In genomic region chr1:83905315-83905907, GRCh38 we compare ENCODE assay signal across 8 cellular contexts.
DNase-seq lines count a peak whose midpoint lies in the region; ATAC-seq and TF ChIP-seq lines count a peak whose summit lies in the region.

No MANE protein-coding gene starts in this region.

- intact Hi-C loops in Panc1 (cut with micrococcal nuclease; ENCODE audit: unreplicated experiment) (loop anchor here (5.0 to 10.0 kb wide), 3 partner anchors 529 to 867 kb away; no protein-coding TSS in a partner anchor), esophagus muscularis mucosa (cut with DNase I) (loop anchor here (10.0 kb wide), 1 partner anchor 529 kb away; no protein-coding TSS in a partner anchor), lower leg skin (cut with DNase I; ENCODE audit: low total_unique reads) (no loop called here)

- H3K4me3 Mint-ChIP-seq in CD4-positive, CD25-positive, alpha-beta regulatory T cell: no peak overlapping the region

- DNase-seq in CD4-positive, CD25-positive, alpha-beta regulatory T cell: peak in 2 of 3 donors; percentile 25 to 44
- DNase-seq in GM20000 (ENCODE audit: low spot score) (peak; percentile 11), Panc1 (ENCODE audit: low read depth, low spot score) (peak; percentile 43), esophagus muscularis mucosa (ENCODE audit: extremely low spot score) (no peak), upper lobe of left lung (no peak), hypothalamus (lab: John Stamatoyannopoulos, UW) (no peak), lower leg skin (ENCODE audit: low spot score in 2 of 2) (no peak)
- DNase-seq in activated CD8-positive, alpha-beta memory T cell treated with anti-CD3 and anti-CD28 coated beads, Interleukin-2, amount 50 U/mL, for 48 hours: no peak

- H3K36me3 Mint-ChIP-seq in CD4-positive, CD25-positive, alpha-beta regulatory T cell: no peaks in the 10 kb centered on the region

- 46% methylated on average over 3 of the region's 3 CpGs for WGBS in esophagus muscularis mucosa
- WGBS in upper lobe of left lung, 2 donors: 43% methylated on average over 3 of the region's 3 CpGs
- WGBS in lower leg skin, 2 donors: 48 to 50% methylated on average over 3 of the region's 3 CpGs

- no peak overlapping the region for H3K27ac ChIP-seq in CD4-positive, CD25-positive, alpha-beta regulatory T cell (ENCODE audit: insufficient read depth, low read length, poor library complexity, severe bottlenecking)
- H3K27ac ChIP-seq in Panc1 (ENCODE audit: low read length) (no peak overlapping the region), esophagus muscularis mucosa (replicated peaks in 1 of 4) (no peak overlapping the region), upper lobe of left lung (no peak overlapping the region)

- peaks cover 25% of the 10 kb centered on the region for H3K27me3 Mint-ChIP-seq in CD4-positive, CD25-positive, alpha-beta regulatory T cell

- H3K4me1 Mint-ChIP-seq in CD4-positive, CD25-positive, alpha-beta regulatory T cell: no peaks in the 10 kb centered on the region

- H3K27me3 ChIP-seq in CD4-positive, CD25-positive, alpha-beta regulatory T cell (ENCODE audit: control insufficient read depth, insufficient read depth, low read length): peaks cover 5% of the 10 kb centered on the region
- H3K27me3 ChIP-seq in Panc1 (ENCODE audit: control insufficient read depth, insufficient read depth, low read length) (no peaks in the 10 kb centered on the region), esophagus muscularis mucosa (no peaks in the 10 kb centered on the region), upper lobe of left lung (no peaks in the 10 kb centered on the region)

- TF ChIP-seq POLR2A in esophagus muscularis mucosa (IDR thresholded peaks at IDR 0.05; ENCODE audit: low read depth) (no peak), upper lobe of left lung (IDR thresholded peaks at IDR 0.05) (no peak), lower leg skin (IDR thresholded peaks at IDR 0.05) (no peak)

- CTCF ChIA-PET in Panc1 (lab: Charles Lee): interaction anchor here (0.7 kb wide), 1 partner anchor 321 kb away, joined by 3 read pairs; no protein-coding TSS in a partner anchor

- no peaks in the 10 kb centered on the region for H3K36me3 ChIP-seq in CD4-positive, CD25-positive, alpha-beta regulatory T cell (ENCODE audit: control insufficient read depth, insufficient read depth, low read length)
- H3K36me3 ChIP-seq in Panc1 (ENCODE audit: control insufficient read depth, insufficient read depth, low read length) (no peaks in the 10 kb centered on the region), esophagus muscularis mucosa (peaks cover 0 to 11% (median 0%) of the 10 kb centered on the region in 4 donors), upper lobe of left lung (no peaks in the 10 kb centered on the region)

- H3K27ac Mint-ChIP-seq in CD4-positive, CD25-positive, alpha-beta regulatory T cell: no peak overlapping the region

- POLR2A ChIA-PET in Panc1 (lab: Charles Lee): no interaction called here

- H3K4me3 ChIP-seq in CD4-positive, CD25-positive, alpha-beta regulatory T cell (ENCODE audit: low read depth, low read length): no peak overlapping the region
- H3K4me3 ChIP-seq in Panc1 (ENCODE audit: low read depth in 2 of 2, low read length in 2 of 2): no peak overlapping the region
- no peak overlapping the region for H3K4me3 ChIP-seq in esophagus muscularis mucosa
- no peak overlapping the region for H3K4me3 ChIP-seq in upper lobe of left lung
- H3K4me3 ChIP-seq in lower leg skin (ENCODE audit: low read depth, poor library complexity, severe bottlenecking): no peak overlapping the region

- TF ChIP-seq CTCF in GM20000 (IDR thresholded peaks at IDR 0.05; ENCODE audit: extremely low read depth, missing control alignments) (peak; percentile 12), Panc1 (IDR thresholded peaks at IDR 0.05) (peak; percentile 81; the same call in 1 of the 2 replicates), esophagus muscularis mucosa (IDR thresholded peaks at IDR 0.05) (peak; percentile 41 to 70 (median 57)), upper lobe of left lung (IDR thresholded peaks at IDR 0.05) (peak in 4 of 6 experiments; percentile 23 to 54 (median 34)), lower leg skin (IDR thresholded peaks at IDR 0.05) (no peak)

- no TSS peak for BruUV-seq in Panc1 (replicated peaks; lab: Mats Ljungman, UMichigan)

- TF ChIP-seq EP300 in esophagus muscularis mucosa (IDR thresholded peaks at IDR 0.05) (no peak), upper lobe of left lung (IDR thresholded peaks at IDR 0.05) (no peak)

- no peaks in the 10 kb centered on the region for H3K4me1 ChIP-seq in CD4-positive, CD25-positive, alpha-beta regulatory T cell (ENCODE audit: control insufficient read depth, insufficient read depth, low read length, poor library complexity, severe bottlenecking)
- H3K4me1 ChIP-seq in Panc1 (ENCODE audit: control insufficient read depth, insufficient read depth, low read length): no peaks in the 10 kb centered on the region
- peaks cover 0 to 4% (median 2%) of the 10 kb centered on the region in 4 donors for H3K4me1 ChIP-seq in esophagus muscularis mucosa
- H3K4me1 ChIP-seq in upper lobe of left lung: peaks cover 0 to 4% (median 0%) of the 10 kb centered on the region in 4 donors

- ATAC-seq in CD4-positive, CD25-positive, alpha-beta regulatory T cell (ENCODE audit: low read depth in 2 of 2): no peak
- ATAC-seq in Panc1 (no peak), upper lobe of left lung (ENCODE audit: low FRiP score in 2 of 2) (no peak)

- no peaks in the 10 kb centered on the region for H3K9me3 ChIP-seq in CD4-positive, CD25-positive, alpha-beta regulatory T cell (ENCODE audit: control insufficient read depth in 2 of 2, low read length in 2 of 2)
- H3K9me3 ChIP-seq in Panc1 (ENCODE audit: control insufficient read depth, insufficient read depth, low read depth, low read length): no peaks in the 10 kb centered on the region
- H3K9me3 ChIP-seq in esophagus muscularis mucosa: no peaks in the 10 kb centered on the region
- H3K9me3 ChIP-seq in upper lobe of left lung: no peaks in the 10 kb centered on the region

- in situ Hi-C loops in Panc1 (cut with HindIII; ENCODE audit: low pct_unique_long_range_greater_than_20kb, low sequenced_read_pairs): loop anchor here (25.0 kb wide), 1 partner anchor 707 kb away; no protein-coding TSS in a partner anchor

- no peaks in the 10 kb centered on the region for H3K9me3 Mint-ChIP-seq in CD4-positive, CD25-positive, alpha-beta regulatory T cell

Comparison
In these comparisons a context has a peak if more than half of its experiments do, and no peak if none do; other contexts are left out.
1. DNase-seq: peak in CD4-positive, CD25-positive, alpha-beta regulatory T cell (2 of 3), GM20000 (single experiment) and Panc1 (single experiment); none in esophagus muscularis mucosa (single experiment), upper lobe of left lung (0 of 2), activated CD8-positive, alpha-beta memory T cell treated with anti-CD3 and anti-CD28 coated beads, Interleukin-2, amount 50 U/mL, for 48 hours (single experiment), hypothalamus (0 of 51) and lower leg skin (0 of 2).
2. CTCF ChIP-seq: peak in GM20000 (single experiment), Panc1 (single experiment), esophagus muscularis mucosa (3 of 3) and upper lobe of left lung (4 of 6); none in lower leg skin (0 of 3).